ENCODE assay signal across 26 cellular contexts in the genomic region with DNA sequence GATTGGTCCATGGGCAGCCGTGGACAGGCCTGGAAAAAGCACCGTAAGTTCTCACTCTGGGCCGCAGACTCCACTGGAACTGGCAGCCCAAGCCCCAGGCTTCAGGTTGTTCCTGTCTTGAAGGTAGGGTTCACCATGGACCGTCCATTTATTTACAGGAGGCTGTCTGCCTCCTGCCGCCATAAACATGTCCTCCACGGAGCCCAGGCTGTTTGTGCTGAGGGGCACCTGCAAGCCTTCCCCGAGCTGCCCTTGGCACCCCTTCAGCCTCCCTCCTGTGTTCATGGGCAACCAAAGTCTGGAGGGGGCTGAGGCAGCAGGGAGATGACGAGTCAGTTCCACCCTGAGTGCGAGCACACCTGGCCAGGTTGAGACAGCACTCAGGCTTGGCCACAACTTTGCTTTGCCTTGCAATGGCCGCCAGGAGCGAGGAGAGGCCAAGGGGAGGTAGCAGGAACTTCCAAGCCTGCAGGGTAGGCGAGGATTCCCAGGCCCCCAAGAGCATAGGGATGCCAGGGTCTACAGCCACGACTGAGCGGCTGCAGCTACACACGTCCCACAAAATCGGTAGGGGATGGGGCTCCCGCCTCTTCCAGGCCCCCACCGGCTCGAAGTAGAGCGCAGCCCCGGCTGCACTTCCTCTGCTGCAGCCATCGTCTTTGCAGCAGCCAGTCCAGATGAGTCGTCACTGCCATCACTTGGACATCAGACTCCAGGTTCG.
"Had no signal": no experiment of that assay in that cellular context is flagged by ENCODE, and none has a peak within 500 bp of the region (broad histone marks: within the 10 kb centered on the region; RNA-seq: fewer than 3 reads in every experiment).

No MANE protein-coding gene starts in this region.

- H3K4me1 ChIP-seq: ascending aorta, gastroesophageal sphincter, heart left ventricle, transverse colon had no signal

- H3K9me3 Mint-ChIP-seq: activated CD4-positive, alpha-beta T cell treated with anti-CD3 and anti-CD28 coated beads, Interleukin-2, amount 10 ng/mL, durations not matched to agents 24 days and 14 days; activated naive CD4-positive, alpha-beta T cell treated with anti-CD3 and anti-CD28 coated beads, Interleukin-2, amount 50 U/mL, for 24 hours; activated T-helper 1 cell treated with anti-CD3 and anti-CD28 coated beads, Interleukin-12 subunit alpha, Interleukin-12 subunit beta, Interleukin-2, Interleukin-4 antibody, amounts not matched to agents 30 ng/mL and 10 ng/mL and 1 ng/mL, durations not matched to agents 14 hours and 24 hours and 36 hours; endodermal cell; neural crest cell had no signal

- H3K27me3 Mint-ChIP-seq: activated CD4-positive, alpha-beta T cell treated with anti-CD3 and anti-CD28 coated beads, Interleukin-2, amount 10 ng/mL, durations not matched to agents 24 days and 14 days; activated naive CD4-positive, alpha-beta T cell treated with anti-CD3 and anti-CD28 coated beads, Interleukin-2, amount 50 U/mL, for 24 hours; central memory CD8-positive, alpha-beta T cell; progenitor cell of endocrine pancreas had no signal

- H3K4me1 Mint-ChIP-seq: activated CD4-positive, alpha-beta T cell treated with anti-CD3 and anti-CD28 coated beads, Interleukin-2, amount 10 ng/mL, durations not matched to agents 24 days and 14 days; activated naive CD4-positive, alpha-beta T cell treated with anti-CD3 and anti-CD28 coated beads, Interleukin-2, amount 50 U/mL, for 24 hours; central memory CD8-positive, alpha-beta T cell; endodermal cell; naive thymus-derived CD4-positive, alpha-beta T cell; neural crest cell had no signal

- H3K27ac Mint-ChIP-seq: activated CD4-positive, alpha-beta T cell treated with anti-CD3 and anti-CD28 coated beads, Interleukin-2, amount 10 ng/mL, durations not matched to agents 24 days and 14 days; activated CD8-positive, alpha-beta T cell treated with anti-CD3 and anti-CD28 coated beads, Interleukin-2, amount 10 ng/mL, durations not matched to agents 7 days and 5 days; activated naive CD4-positive, alpha-beta T cell treated with anti-CD3 and anti-CD28 coated beads, Interleukin-2, amount 50 U/mL, for 24 hours; activated T-helper 1 cell treated with anti-CD3 and anti-CD28 coated beads, Interleukin-12 subunit alpha, Interleukin-12 subunit beta, Interleukin-2, Interleukin-4 antibody, amounts not matched to agents 30 ng/mL and 10 ng/mL and 1 ng/mL, durations not matched to agents 14 hours and 24 hours and 36 hours; endodermal cell; naive thymus-derived CD4-positive, alpha-beta T cell; progenitor cell of endocrine pancreas had no signal

- H3K4me3 ChIP-seq: ascending aorta, coronary artery, gastroesophageal sphincter, heart left ventricle, transverse colon had no signal

- H3K36me3 Mint-ChIP-seq: activated naive CD4-positive, alpha-beta T cell treated with anti-CD3 and anti-CD28 coated beads, Interleukin-2, amount 50 U/mL, for 24 hours; naive thymus-derived CD4-positive, alpha-beta T cell had no signal

- H3K9me3 ChIP-seq: ascending aorta, gastroesophageal sphincter, heart left ventricle, SK-N-SH, transverse colon had no signal

- H3K4me3 Mint-ChIP-seq: activated CD4-positive, alpha-beta T cell treated with anti-CD3 and anti-CD28 coated beads, Interleukin-2, amount 10 ng/mL, durations not matched to agents 24 days and 14 days; activated CD8-positive, alpha-beta T cell treated with anti-CD3 and anti-CD28 coated beads, Interleukin-2, amount 10 ng/mL, durations not matched to agents 7 days and 5 days; activated naive CD4-positive, alpha-beta T cell treated with anti-CD3 and anti-CD28 coated beads, Interleukin-2, amount 50 U/mL, for 24 hours; activated T-helper 1 cell treated with anti-CD3 and anti-CD28 coated beads, Interleukin-12 subunit alpha, Interleukin-12 subunit beta, Interleukin-2, Interleukin-4 antibody, amounts not matched to agents 30 ng/mL and 10 ng/mL and 1 ng/mL, durations not matched to agents 14 hours and 24 hours and 36 hours; central memory CD8-positive, alpha-beta T cell; endodermal cell; naive thymus-derived CD4-positive, alpha-beta T cell; neural crest cell had no signal

- H3K27ac ChIP-seq: ascending aorta, coronary artery, epithelial cell of prostate, gastroesophageal sphincter, heart left ventricle, transverse colon, VCaP had no signal

- H3K36me3 ChIP-seq: ascending aorta, gastroesophageal sphincter, heart left ventricle, transverse colon had no signal

- DNase-seq: activated CD4-positive, alpha-beta T cell treated with anti-CD3 and anti-CD28 coated beads, Interleukin-2, amount 10 ng/mL, durations not matched to agents 24 days and 14 days; activated CD8-positive, alpha-beta T cell treated with anti-CD3 and anti-CD28 coated beads, Interleukin-2, amount 10 ng/mL, durations not matched to agents 7 days and 5 days; activated gamma-delta T cell treated with Interleukin-2 at 50 U/mL for 16 hours; endodermal cell; islet precursor cell; left colon; mesendoderm; naive thymus-derived CD4-positive, alpha-beta T cell; retina; SK-N-SH; stimulated activated CD4-positive, alpha-beta T cell treated with anti-CD3 and anti-CD28 coated beads, Interleukin-12 subunit alpha, Interleukin-12 subunit beta, amount 100 ng/mL, for 4 hours; stimulated activated CD4-positive, alpha-beta T cell treated with anti-CD3 and anti-CD28 coated beads, Interleukin-4, amount 100 ng/mL, for 4 hours; T-helper 2 cell; transverse colon had no signal

- H3K27me3 ChIP-seq: ascending aorta, gastroesophageal sphincter, heart left ventricle, transverse colon had no signal

- ATAC-seq: activated CD4-positive, CD25-positive, alpha-beta regulatory T cell treated with anti-CD3 and anti-CD28 coated beads, Interleukin-2, amount 50 U/mL, for 24 hours; activated CD8-positive, alpha-beta T cell treated with anti-CD3 and anti-CD28 coated beads, Interleukin-2, amount 10 ng/mL, durations not matched to agents 7 days and 5 days; gastroesophageal sphincter; heart left ventricle; left colon; naive thymus-derived CD4-positive, alpha-beta T cell had no signal
